Comparison of ENCODE assay signal across 9 cellular contexts in genomic region chr16:30984669-30985400, GRCh38. TPM values are rescaled to one million over a fixed set of nuclear protein-coding genes. Genes with fewer than 3 reads are reported as not detected.
DNase-seq lines count a peak whose midpoint lies in the region; ATAC-seq lines count a peak whose summit lies in the region.
"Had no signal": no experiment of that assay in that cellular context is flagged by ENCODE, and none has a peak within 500 bp of the region (broad histone marks: within the 10 kb centered on the region; RNA-seq: fewer than 3 reads in every experiment).

Gene HSD3B7, plus strand, starts transcription at chr16:30985207. Its CDS starts 452 bp downstream, at chr16:30985659.

- peaks cover 22% of the 10 kb centered on the region for H3K4me1 ChIP-seq in mesenchymal stem cell (ENCODE audit: control insufficient read depth, insufficient read depth, low read depth, low read length)

- no peak within 1 kb of the TSS for H3K4me3 Mint-ChIP-seq in effector memory CD8-positive, alpha-beta T cell

- H2AK5ac ChIP-seq in mesenchymal stem cell (ENCODE audit: low read length, severe bottlenecking) = peak within 1 kb of the TSS; percentile 17

- no peak within 1 kb of the TSS for H2AFZ ChIP-seq in mesenchymal stem cell (ENCODE audit: low read depth, low read length)

- peak within 1 kb of the TSS; percentile 43 to 92 for H3K4me3 ChIP-seq in mesenchymal stem cell (ENCODE audit: insufficient read depth in 1 of 2, low read depth in 1 of 2, low read length in 2 of 2)

- no peaks in the 10 kb centered on the region for H3K9me3 Mint-ChIP-seq in effector memory CD8-positive, alpha-beta T cell

- H3K4ac ChIP-seq in mesenchymal stem cell (ENCODE audit: low read depth in 1 of 2, low read length in 2 of 2) = peak within 1 kb of the TSS; percentile 43 to 49

- peaks cover 2 to 5% of the 10 kb centered on the region in 2 donors for H3K4me1 Mint-ChIP-seq in effector memory CD8-positive, alpha-beta T cell (ENCODE audit: low read depth in 2 of 2)

- peak within 1 kb of the TSS; percentile 39 for H2BK120ac ChIP-seq in mesenchymal stem cell (ENCODE audit: low read depth, low read length)

- peak within 1 kb of the TSS; percentile 91 for H4K8ac ChIP-seq in mesenchymal stem cell (ENCODE audit: low read length)

- peak within 1 kb of the TSS; percentile 93 for H3K9ac ChIP-seq in mesenchymal stem cell (ENCODE audit: low read length)

- H2BK15ac ChIP-seq in mesenchymal stem cell (ENCODE audit: low read depth, poor library complexity, severe bottlenecking) = peak within 1 kb of the TSS; percentile 90

- H3K27me3 Mint-ChIP-seq in effector memory CD8-positive, alpha-beta T cell = no peaks in the 10 kb centered on the region

- no peak within 1 kb of the TSS for H3K27ac Mint-ChIP-seq in effector memory CD8-positive, alpha-beta T cell

- no peaks in the 10 kb centered on the region for H3K9me3 ChIP-seq in mesenchymal stem cell (ENCODE audit: control insufficient read depth, low read length)

- peak within 1 kb of the TSS; percentile 65 for H4K91ac ChIP-seq in mesenchymal stem cell (ENCODE audit: low read length)

- peaks cover 14% of the 10 kb centered on the region for H3K36me3 Mint-ChIP-seq in effector memory CD8-positive, alpha-beta T cell (ENCODE audit: insufficient read depth)

- peak within 1 kb of the TSS; percentile 75 for H3K4me2 ChIP-seq in mesenchymal stem cell (ENCODE audit: low read length, poor library complexity, severe bottlenecking)

- ATAC-seq in HG02981 (IDR thresholded peaks at IDR 0.05; ENCODE audit: unreplicated experiment) = peak; percentile 44
- ATAC-seq in effector memory CD8-positive, alpha-beta T cell (replicated peaks) = peak; percentile 81
- ATAC-seq in GM21528 (IDR thresholded peaks at IDR 0.05; ENCODE audit: low FRiP score, unreplicated experiment) = no peak

- H3K36me3 ChIP-seq in mesenchymal stem cell (ENCODE audit: control insufficient read depth in 1 of 2, insufficient read depth in 2 of 2, low read depth in 1 of 2, low read length in 2 of 2) = peaks cover 63 to 78% of the 10 kb centered on the region in 2 experiments

- DNase-seq in D341Med (ENCODE audit: low spot score) (peak; percentile 93), NCI-H82 (lab: John Stamatoyannopoulos, UW) (peak; percentile 85), mesenchymal stem cell (peak; percentile 79)
- peak; percentile 53 to 78 for DNase-seq in activated CD8-positive, alpha-beta memory T cell treated with anti-CD3 and anti-CD28 coated beads for 1 hour (ENCODE audit: extremely low read depth in 1 of 2, low read depth in 1 of 2)
- peak; percentile 77 to 82 (median 78) for DNase-seq in effector memory CD8-positive, alpha-beta T cell
- peak; percentile 50 for DNase-seq in stimulated activated CD8-positive, alpha-beta memory T cell treated with anti-CD3 and anti-CD28 coated beads, Interleukin-12 subunit alpha, Interleukin-12 subunit beta, amount 100 ng/mL, for 24 hours (ENCODE audit: extremely low read depth)

- H3K27ac ChIP-seq in mesenchymal stem cell (ENCODE audit: low read length, poor library complexity, severe bottlenecking) = no peak within 1 kb of the TSS
- H3K27ac ChIP-seq: epithelial cell of prostate had no signal

- H2BK12ac ChIP-seq in mesenchymal stem cell (ENCODE audit: low read length in 2 of 2) = peak within 1 kb of the TSS; percentile 1 to 45

- 40% methylated on average over 21 of the region's 24 CpGs for WGBS in mesenchymal stem cell

- H3K27me3 ChIP-seq in mesenchymal stem cell (ENCODE audit: control insufficient read depth in 1 of 2, insufficient read depth in 1 of 2, low read length in 2 of 2) = no peaks in the 10 kb centered on the region

- no peak within 1 kb of the TSS for H3K23ac ChIP-seq in mesenchymal stem cell (ENCODE audit: low read length in 2 of 2)

- H3K14ac ChIP-seq in mesenchymal stem cell (ENCODE audit: low read length in 2 of 2) = peak within 1 kb of the TSS in 1 of 2 experiments; percentile 31

- H3K79me1 ChIP-seq in mesenchymal stem cell (replicated peaks; ENCODE audit: low read length, poor library complexity, severe bottlenecking) = peaks cover 3% of the 10 kb centered on the region

- H3K18ac ChIP-seq in mesenchymal stem cell (ENCODE audit: low read depth in 1 of 2, low read length in 2 of 2) = peak within 1 kb of the TSS; percentile 61 to 76

- no peak within 1 kb of the TSS for H2BK5ac ChIP-seq in mesenchymal stem cell (ENCODE audit: low read depth, low read length, poor library complexity, severe bottlenecking)

RNA-seq across cellular contexts. Expression of gene HSD3B7, which starts in this region (rescaled TPM):
- 9.2 TPM for polyA plus RNA-seq in mesenchymal stem cell (2013, experiment 1 of 2)
- polyA plus RNA-seq in mesenchymal stem cell (2013, experiment 2 of 2) = 9.4 TPM
